Comparison of ENCODE assay signal across 9 cellular contexts in the genomic region with DNA sequence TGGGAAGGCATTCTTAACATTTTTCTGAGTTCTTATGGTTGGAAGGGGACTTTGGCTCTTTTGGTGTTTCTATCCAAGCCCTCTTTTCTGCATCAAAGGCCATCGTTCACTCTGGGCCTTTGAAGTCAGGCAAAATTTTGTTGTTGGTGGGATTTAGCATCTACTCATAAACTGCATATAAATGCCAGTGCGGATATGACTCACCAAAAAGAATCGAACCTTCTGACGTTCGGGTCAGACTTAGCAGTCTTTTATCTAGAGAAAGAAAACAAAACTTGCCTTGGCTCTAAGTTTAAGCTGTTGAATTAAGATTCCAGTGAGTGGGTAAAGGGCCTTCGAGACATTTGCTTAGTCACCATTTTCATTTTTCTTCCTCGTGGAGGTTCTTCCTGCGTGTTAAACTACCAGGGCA. TPM values are rescaled to one million over a fixed set of nuclear protein-coding genes. Genes with fewer than 3 reads are reported as not detected.
DNase-seq lines count a peak whose midpoint lies in the region; ATAC-seq and TF ChIP-seq lines count a peak whose summit lies in the region.
"Had no signal": no experiment of that assay in that cellular context is flagged by ENCODE, and none has a peak within 500 bp of the region (broad histone marks: within the 10 kb centered on the region; RNA-seq: fewer than 3 reads in every experiment).

No MANE protein-coding gene starts in this region.

- peak; percentile 21 for DNase-seq in HCEC 1CT
- peak; percentile 63 for DNase-seq in amniotic stem cell (lab: John Stamatoyannopoulos, UW)
- no peak for DNase-seq in smooth muscle cell (lab: John Stamatoyannopoulos, UW; ENCODE audit: unreplicated experiment)
- DNase-seq in SJCRH30: no peak
- no peak for DNase-seq in activated CD4-positive, alpha-beta T cell treated with anti-CD3 and anti-CD28 coated beads, Interleukin-2, amount 50 U/mL, for 48 hours

- H3K79me2 ChIP-seq in smooth muscle cell (ENCODE audit: low read depth): no peaks in the 10 kb centered on the region

- no peak for TF ChIP-seq CTCF in gastroesophageal sphincter (IDR thresholded peaks at IDR 0.05)
- TF ChIP-seq CTCF in smooth muscle cell (IDR thresholded peaks at IDR 0.05; ENCODE audit: borderline replicate concordance, insufficient read depth, poor library complexity, severe bottlenecking): no peak

- ATAC-seq in gastroesophageal sphincter (no peak), HG02759 (IDR thresholded peaks at IDR 0.05; ENCODE audit: unreplicated experiment) (no peak), HG03039 (IDR thresholded peaks at IDR 0.05; ENCODE audit: unreplicated experiment) (no peak)

- TF ChIP-seq EP300 in gastroesophageal sphincter (IDR thresholded peaks at IDR 0.05): no peak

- H4K20me1 ChIP-seq in smooth muscle cell (ENCODE audit: low read depth): no peaks in the 10 kb centered on the region

- H3K4me1 ChIP-seq in gastroesophageal sphincter (peaks cover 0 to 13% (median 5%) of the 10 kb centered on the region in 3 donors), smooth muscle cell (ENCODE audit: low read depth) (peaks cover 5% of the 10 kb centered on the region), SJCRH30 (no peaks in the 10 kb centered on the region)

- H3K9me3 ChIP-seq in gastroesophageal sphincter (no peaks in the 10 kb centered on the region), smooth muscle cell (replicated peaks; ENCODE audit: low read depth) (no peaks in the 10 kb centered on the region), SJCRH30 (replicated peaks) (no peaks in the 10 kb centered on the region)

- H3K4me3 ChIP-seq in gastroesophageal sphincter (no peak overlapping the region), smooth muscle cell (no peak overlapping the region), SJCRH30 (no peak overlapping the region)

- H3K4me2 ChIP-seq in smooth muscle cell: peak overlapping the region; percentile 69

- WGBS in gastroesophageal sphincter (ENCODE audit: low coverage in 1 of 2), 2 donors: 47 to 65% methylated on average over 3 to 8 of the region's 8 CpGs
- WGBS in smooth muscle cell (ENCODE audit: low lambda C conversion rate): 31% methylated on average over 8 of the region's 8 CpGs

- peaks cover 0 to 87% of the 10 kb centered on the region in 2 donors for H3K36me3 ChIP-seq in gastroesophageal sphincter
- no peaks in the 10 kb centered on the region for H3K36me3 ChIP-seq in smooth muscle cell (ENCODE audit: low read depth)
- no peaks in the 10 kb centered on the region for H3K36me3 ChIP-seq in SJCRH30

- H3K27ac ChIP-seq in gastroesophageal sphincter (peak overlapping the region in 3 of 4 donors; percentile 50 to 71 (median 51)), smooth muscle cell (ENCODE audit: low read depth) (peak overlapping the region; percentile 97), SJCRH30 (no peak overlapping the region)

- H3K27me3 ChIP-seq in gastroesophageal sphincter (no peaks in the 10 kb centered on the region), smooth muscle cell (ENCODE audit: low read depth) (no peaks in the 10 kb centered on the region), SJCRH30 (no peaks in the 10 kb centered on the region)

- TF ChIP-seq POLR2A in gastroesophageal sphincter (IDR thresholded peaks at IDR 0.05): no peak

- H3F3A ChIP-seq in smooth muscle cell (ENCODE audit: low read depth): peaks cover 7% of the 10 kb centered on the region

- peak overlapping the region; percentile 90 for H3K9ac ChIP-seq in smooth muscle cell (ENCODE audit: low read depth)

- no peak overlapping the region for H2AFZ ChIP-seq in smooth muscle cell (ENCODE audit: low read depth)

RNA-seq across cellular contexts. Expression of a gene that starts 51.4 kb away (rescaled TPM):
- total RNA-seq in gastroesophageal sphincter (10 to 100 TPM; 43.1 to 71.4 (median 51.1) TPM), smooth muscle cell (3.7 and 4.1 TPM in 2 replicates)
- polyA plus RNA-seq in smooth muscle cell: 1.7 and 1.9 TPM in 2 replicates
- 0.10 and 0.13 TPM in 2 replicates for total RNA-seq in SJCRH30 (2014; rRNA removed; shearing (Covaris generic))
- total RNA-seq: G401 had no signal

Comparison
In these comparisons a context has a peak if more than half of its experiments do, and no peak if none do; other contexts are left out.
1. DNase-seq: peak in HCEC 1CT (single experiment) and amniotic stem cell (single experiment); none in smooth muscle cell (single experiment), SJCRH30 (0 of 2) and activated CD4-positive, alpha-beta T cell treated with anti-CD3 and anti-CD28 coated beads, Interleukin-2, amount 50 U/mL, for 48 hours (0 of 2).